ENCODE assay signal across 24 cellular contexts in the genomic region with DNA sequence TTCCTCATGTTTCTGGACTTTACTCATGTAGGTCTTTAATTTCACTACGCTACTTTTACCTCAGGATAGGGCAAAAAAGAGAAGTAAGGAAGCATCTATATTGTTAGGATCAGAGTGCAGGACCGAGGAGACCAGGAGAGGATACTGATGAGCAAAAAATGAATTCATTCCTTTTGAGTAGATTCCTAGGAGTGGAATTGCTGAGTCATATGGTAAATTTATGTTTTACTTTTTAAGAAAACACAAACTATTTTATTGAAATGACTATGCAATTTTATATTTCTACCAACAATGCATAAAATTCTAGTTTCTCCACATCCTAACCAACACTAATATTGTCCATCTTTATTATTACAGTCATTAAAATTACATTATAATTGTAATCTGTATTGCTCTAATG. TPM values are rescaled to one million over a fixed set of nuclear protein-coding genes. Genes with fewer than 3 reads are reported as not detected.
DNase-seq lines count a peak whose midpoint lies in the region; ATAC-seq and TF ChIP-seq lines count a peak whose summit lies in the region.
"Had no signal": no experiment of that assay in that cellular context is flagged by ENCODE, and none has a peak within 500 bp of the region (broad histone marks: within the 10 kb centered on the region; RNA-seq: fewer than 3 reads in every experiment).

No MANE protein-coding gene starts in this region.

- H3K4me1 ChIP-seq in SK-N-SH (ENCODE audit: control insufficient read depth in 1 of 2, insufficient read depth in 2 of 2, low read depth in 1 of 2, low read length in 1 of 2), result no peaks in the 10 kb centered on the region; a peak in 1 of 4 replicates
- H3K4me1 ChIP-seq in Karpas-422 (ENCODE audit: low read length), result peaks cover 82% of the 10 kb centered on the region
- H3K4me1 ChIP-seq in PC-3 (ENCODE audit: insufficient read depth, low read length), result no peaks in the 10 kb centered on the region
- no peaks in the 10 kb centered on the region for H3K4me1 ChIP-seq in stomach
- H3K4me1 ChIP-seq: BE2C, HAP-1 had no signal

- POLR2A ChIA-PET in SK-N-SH (lab: Yijun Ruan, JAX), result no interaction called here
- POLR2A ChIA-PET in PC-3 (lab: Charles Lee; ENCODE audit: unreplicated experiment), result no interaction called here

- H3K27me3 ChIP-seq in SK-N-SH (ENCODE audit: insufficient read depth), result no peaks in the 10 kb centered on the region
- no peaks in the 10 kb centered on the region for H3K27me3 ChIP-seq in Karpas-422 (ENCODE audit: low read length)
- peaks cover under 1% of the 10 kb centered on the region; the same call in 1 of the 2 replicates for H3K27me3 ChIP-seq in PC-3 (ENCODE audit: low read length)
- H3K27me3 ChIP-seq in stomach, result no peaks in the 10 kb centered on the region
- H3K27me3 ChIP-seq: BE2C had no signal

- no peaks in the 10 kb centered on the region for H3K79me2 ChIP-seq in SK-N-SH (ENCODE audit: insufficient read depth)
- no peaks in the 10 kb centered on the region for H3K79me2 ChIP-seq in Karpas-422 (ENCODE audit: low read length)
- no peaks in the 10 kb centered on the region for H3K79me2 ChIP-seq in PC-3 (ENCODE audit: low read length)

- ATAC-seq in SK-N-SH treated with all-trans-retinoic acid at 6 μM for 48 hours, result no peak
- ATAC-seq in PC-3, result peak; percentile 53; the same call in 1 of the 2 replicates

- no TSS peak for BruUV-seq in PC-3 (replicated peaks; lab: Mats Ljungman, UMichigan)

- H2AFZ ChIP-seq in SK-N-SH (ENCODE audit: low read depth) (peak overlapping the region; percentile 37; the same call in 1 of the 2 replicates), Karpas-422 (ENCODE audit: low read length) (no peak overlapping the region), PC-3 (ENCODE audit: low read length) (no peak overlapping the region)

- TF ChIP-seq RAD21 in SK-N-SH (IDR thresholded peaks at IDR 0.05; ENCODE audit: low read length), result no peak

- H3K4me2 ChIP-seq in SK-N-SH, result no peak overlapping the region
- H3K4me2 ChIP-seq in Karpas-422 (ENCODE audit: low read depth, low read length, poor library complexity, severe bottlenecking), result no peak overlapping the region
- H3K4me2 ChIP-seq in PC-3 (ENCODE audit: low read length), result no peak overlapping the region

- WGBS in SK-N-SH (ENCODE audit: low lambda C conversion rate), result 74% methylated on average over 2 of the region's 2 CpGs
- WGBS in stomach, 5 donors, result 68 to 85% (median 77%) methylated on average over 2 of the region's 2 CpGs

- TF ChIP-seq CTCF in SK-N-SH (IDR thresholded peaks at IDR 0.05) (no peak), PC-3 (conservative IDR thresholded peaks at IDR 0.05; ENCODE audit: low read depth, low read length) (no peak), stomach (IDR thresholded peaks at IDR 0.05) (no peak)

- TF ChIP-seq POLR2A in stomach (IDR thresholded peaks at IDR 0.05), result no peak

- H3K9me3 ChIP-seq in SK-N-SH (no peaks in the 10 kb centered on the region), Karpas-422 (ENCODE audit: low read length) (no peaks in the 10 kb centered on the region), PC-3 (ENCODE audit: low read length) (no peaks in the 10 kb centered on the region), stomach (no peaks in the 10 kb centered on the region)
- H3K9me3 ChIP-seq: BE2C, HAP-1 had no signal

- CTCF ChIA-PET in SK-N-SH (lab: Yijun Ruan, JAX) (no interaction called here), PC-3 (lab: Charles Lee) (no interaction called here)

- intact Hi-C loops in PC-3 (cut with micrococcal nuclease) (no loop called here), stomach (cut with DNase I; ENCODE audit: low total_unique reads) (no loop called here)

- H3K4me3 ChIP-seq in SK-N-SH (ENCODE audit: low read depth in 2 of 2, low read length in 1 of 2) (no peak overlapping the region), Karpas-422 (ENCODE audit: low read length) (no peak overlapping the region), PC-3 (ENCODE audit: low read length) (no peak overlapping the region), stomach (no peak overlapping the region)
- H3K4me3 ChIP-seq: HAP-1 had no signal

- no peak overlapping the region for H3K9ac ChIP-seq in SK-N-SH
- no peak overlapping the region for H3K9ac ChIP-seq in Karpas-422 (ENCODE audit: low read length)
- no peak overlapping the region for H3K9ac ChIP-seq in PC-3 (ENCODE audit: low read length)

- DNase-seq in SK-N-SH, result no peak
- no peak for DNase-seq in Karpas-422
- no peak for DNase-seq in PC-3
- no peak for DNase-seq in stomach
- no peak for DNase-seq in activated CD4-positive, alpha-beta T cell treated with anti-CD3 and anti-CD28 coated beads, Interleukin-2, amount 50 U/mL, for 1 hour
- DNase-seq in NCI-H510A treated with DMSO at 0.1 percent for 48 hours (lab: John Stamatoyannopoulos, UW), result no peak
- no peak for DNase-seq in stimulated activated naive CD4-positive, alpha-beta T cell treated with Interleukin-2 at 50 U/mL for 16 hours (lab: John Stamatoyannopoulos, UW)
- DNase-seq: ACHN; AML-193; BE2C; C1 segment of cervical spinal cord; Calu3; CD4-positive, alpha-beta memory T cell; COR-L47; DMS53; DMS79 treated with DMSO at 0.1 percent for 48 hours; GF-D8; GOT3; HFFc6 had no signal

- H3K9me2 ChIP-seq in SK-N-SH (no peaks in the 10 kb centered on the region), Karpas-422 (replicated peaks; ENCODE audit: insufficient read depth, low read length) (no peaks in the 10 kb centered on the region), PC-3 (replicated peaks; ENCODE audit: low read length) (no peaks in the 10 kb centered on the region)

- no peaks in the 10 kb centered on the region for H3K36me3 ChIP-seq in SK-N-SH (replicated peaks in 1 of 2; ENCODE audit: control insufficient read depth in 1 of 2, insufficient read depth in 2 of 2, low read length in 1 of 2)
- H3K36me3 ChIP-seq in Karpas-422 (ENCODE audit: insufficient read depth, low read length), result no peaks in the 10 kb centered on the region
- no peaks in the 10 kb centered on the region for H3K36me3 ChIP-seq in PC-3 (ENCODE audit: low read depth, low read length)
- H3K36me3 ChIP-seq in stomach, result no peaks in the 10 kb centered on the region
- H3K36me3 ChIP-seq: BE2C, HAP-1 had no signal

- H3K27ac ChIP-seq in SK-N-SH (ENCODE audit: low read depth in 2 of 2, low read length in 1 of 2) (no peak overlapping the region), Karpas-422 (ENCODE audit: low read length) (peak overlapping the region; percentile 98; the same call in 1 of the 2 replicates), PC-3 (ENCODE audit: low read length) (no peak overlapping the region), stomach (no peak overlapping the region)
- H3K27ac ChIP-seq: 22Rv1 had no signal

- H3F3A ChIP-seq in SK-N-SH (replicated peaks; ENCODE audit: insufficient read depth), result no peaks in the 10 kb centered on the region
- no peaks in the 10 kb centered on the region for H3F3A ChIP-seq in PC-3 (ENCODE audit: low read length, unreplicated experiment)

- H4K20me1 ChIP-seq in SK-N-SH (ENCODE audit: insufficient read depth), result no peaks in the 10 kb centered on the region
- H4K20me1 ChIP-seq in Karpas-422 (ENCODE audit: insufficient read depth, low read depth, low read length), result no peaks in the 10 kb centered on the region
- no peaks in the 10 kb centered on the region for H4K20me1 ChIP-seq in PC-3 (ENCODE audit: low read length)

- no peak for TF ChIP-seq EP300 in SK-N-SH (IDR thresholded peaks at IDR 0.05; ENCODE audit: borderline replicate concordance in 1 of 2, low read depth in 1 of 2, low read length in 1 of 2)
- no peak for TF ChIP-seq EP300 in stomach (IDR thresholded peaks at IDR 0.05)

TF ChIP-seq in SK-N-SH, 30 proteins besides CTCF, POLR2A, EP300 and RAD21 (continues in another document):
- TF ChIP-seq RXRA (IDR thresholded peaks at IDR 0.05; ENCODE audit: borderline replicate concordance, low read depth), result no peak
- no peak for TF ChIP-seq FOSL2 (IDR thresholded peaks at IDR 0.05; ENCODE audit: borderline replicate concordance, low read depth)
- TF ChIP-seq, protein P1, sequence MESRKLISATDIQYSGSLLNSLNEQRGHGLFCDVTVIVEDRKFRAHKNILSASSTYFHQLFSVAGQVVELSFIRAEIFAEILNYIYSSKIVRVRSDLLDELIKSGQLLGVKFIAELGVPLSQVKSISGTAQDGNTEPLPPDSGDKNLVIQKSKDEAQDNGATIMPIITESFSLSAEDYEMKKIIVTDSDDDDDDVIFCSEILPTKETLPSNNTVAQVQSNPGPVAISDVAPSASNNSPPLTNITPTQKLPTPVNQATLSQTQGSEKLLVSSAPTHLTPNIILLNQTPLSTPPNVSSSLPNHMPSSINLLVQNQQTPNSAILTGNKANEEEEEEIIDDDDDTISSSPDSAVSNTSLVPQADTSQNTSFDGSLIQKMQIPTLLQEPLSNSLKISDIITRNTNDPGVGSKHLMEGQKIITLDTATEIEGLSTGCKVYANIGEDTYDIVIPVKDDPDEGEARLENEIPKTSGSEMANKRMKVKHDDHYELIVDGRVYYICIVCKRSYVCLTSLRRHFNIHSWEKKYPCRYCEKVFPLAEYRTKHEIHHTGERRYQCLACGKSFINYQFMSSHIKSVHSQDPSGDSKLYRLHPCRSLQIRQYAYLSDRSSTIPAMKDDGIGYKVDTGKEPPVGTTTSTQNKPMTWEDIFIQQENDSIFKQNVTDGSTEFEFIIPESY (IDR thresholded peaks at IDR 0.05; ENCODE audit: borderline replicate concordance, low read depth), result no peak

TF ChIP-seq in SK-N-SH treated with all-trans-retinoic acid at 6 μM for 48 hours, 23 proteins besides CTCF, POLR2A, EP300 and RAD21 (continues in another document):
- TF ChIP-seq ZNF8 (CRISPR knock-in tag; IDR thresholded peaks at IDR 0.05) (no peak), ZFP3 (CRISPR knock-in tag; IDR thresholded peaks at IDR 0.05) (no peak), ZFP30 (CRISPR knock-in tag; IDR thresholded peaks at IDR 0.05) (no peak)
- TF ChIP-seq, protein P2, sequence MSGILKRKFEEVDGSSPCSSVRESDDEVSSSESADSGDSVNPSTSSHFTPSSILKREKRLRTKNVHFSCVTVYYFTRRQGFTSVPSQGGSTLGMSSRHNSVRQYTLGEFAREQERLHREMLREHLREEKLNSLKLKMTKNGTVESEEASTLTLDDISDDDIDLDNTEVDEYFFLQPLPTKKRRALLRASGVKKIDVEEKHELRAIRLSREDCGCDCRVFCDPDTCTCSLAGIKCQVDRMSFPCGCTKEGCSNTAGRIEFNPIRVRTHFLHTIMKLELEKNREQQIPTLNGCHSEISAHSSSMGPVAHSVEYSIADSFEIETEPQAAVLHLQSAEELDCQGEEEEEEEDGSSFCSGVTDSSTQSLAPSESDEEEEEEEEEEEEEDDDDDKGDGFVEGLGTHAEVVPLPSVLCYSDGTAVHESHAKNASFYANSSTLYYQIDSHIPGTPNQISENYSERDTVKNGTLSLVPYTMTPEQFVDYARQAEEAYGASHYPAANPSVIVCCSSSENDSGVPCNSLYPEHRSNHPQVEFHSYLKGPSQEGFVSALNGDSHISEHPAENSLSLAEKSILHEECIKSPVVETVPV (CRISPR knock-in tag; IDR thresholded peaks at IDR 0.05), result no peak

RNA-seq across cellular contexts. Expression of gene GARIN6, which starts 50.8 kb away (rescaled TPM):
- not detected in 2 replicates for polyA plus RNA-seq in SK-N-SH (2012; rRNA removed)
- polyA plus RNA-seq in SK-N-SH (2012; cell fraction: cytosol; rRNA removed), result not detected in 2 replicates
- polyA plus RNA-seq in SK-N-SH (2012; cell fraction: nucleus; rRNA removed), result not detected in 2 replicates
- not detected in 2 replicates for total RNA-seq in Karpas-422 (2014; rRNA removed; shearing (Covaris generic); ENCODE audit: low replicate concordance)
- not detected in 2 replicates for total RNA-seq in PC-3 (2014; rRNA removed)
- not detected for total RNA-seq in stomach
- not detected for polyA plus RNA-seq in stomach
- total RNA-seq: Calu3; CD4-positive, alpha-beta memory T cell; Daoy; G401; HFFc6 had no signal
- polyA plus RNA-seq: CD4-positive, alpha-beta memory T cell had no signal
